In the genomic region with DNA sequence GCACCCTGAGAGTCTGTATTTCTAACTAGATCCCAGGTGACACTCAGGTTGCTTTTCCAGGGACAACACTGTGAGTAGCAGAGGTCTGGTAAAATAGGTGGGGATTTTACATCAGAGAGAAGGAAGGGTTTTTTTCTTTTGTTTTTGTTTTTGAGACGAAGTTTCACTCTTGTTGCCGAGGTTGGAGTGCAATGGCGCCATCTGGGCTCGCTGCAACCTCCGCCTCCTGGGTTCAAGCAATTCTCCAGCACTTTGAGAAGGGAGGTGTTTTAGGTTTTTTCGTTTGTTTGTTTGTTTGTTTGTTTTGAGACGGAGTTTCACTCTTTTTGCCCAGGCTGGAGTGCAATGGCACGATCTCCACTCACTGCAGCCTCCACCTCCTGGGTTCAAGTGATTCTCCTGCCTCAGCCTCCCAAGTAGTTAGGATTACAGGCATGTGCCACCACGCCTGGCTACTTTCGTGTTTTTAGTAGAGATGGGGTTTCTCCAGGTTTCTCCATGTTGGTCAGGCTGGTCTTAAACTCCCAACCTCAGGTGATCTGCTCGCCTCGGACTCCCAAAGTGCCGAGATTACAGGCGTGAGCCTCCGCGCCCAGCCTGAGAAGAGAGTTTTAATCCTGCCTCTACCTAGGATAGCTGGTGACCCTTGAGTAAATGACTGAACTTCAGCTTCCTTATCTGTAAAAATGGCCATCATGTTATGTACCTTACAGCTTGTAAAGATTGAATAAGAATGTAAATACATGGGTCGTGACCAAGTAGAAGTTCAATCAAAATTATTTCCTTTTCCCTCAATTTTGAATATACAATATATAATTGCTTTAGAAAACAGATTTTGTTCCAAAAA, we compare ENCODE assay signal across 20 cellular contexts.
"Had no signal": no experiment of that assay in that cellular context is flagged by ENCODE, and none has a peak within 500 bp of the region (broad histone marks: within the 10 kb centered on the region; RNA-seq: fewer than 3 reads in every experiment).

No MANE protein-coding gene starts in this region.

- H3K27ac Mint-ChIP-seq: activated naive CD8-positive, alpha-beta T cell treated with anti-CD3 and anti-CD28 coated beads, Interleukin-2, amount 50 U/mL, for 24 hours; activated T-helper 17 cell treated with anti-CD3 and anti-CD28 coated beads, Interleukin-2, amount 50 U/mL, for 72 hours; dendritic cell treated with granulocyte-macrophage colony-stimulating factor and Interleukin-4, amounts not matched to agents 40 ng/mL and 50 ng/mL, for 4 days had no signal

- H3K4me3 ChIP-seq: ascending aorta, heart right ventricle, right atrium auricular region, skin epidermis, tibial nerve, vagina had no signal

- H3K36me3 Mint-ChIP-seq: naive thymus-derived CD8-positive, alpha-beta T cell had no signal

- DNase-seq: activated CD4-positive, alpha-beta T cell treated with anti-CD3 and anti-CD28 coated beads, Interleukin-2, amount 50 U/mL, for 1 hour; activated naive CD4-positive, alpha-beta T cell treated with Interleukin-2 at 50 U/mL for 16 hours; activated naive CD8-positive, alpha-beta T cell treated with anti-CD3 and anti-CD28 coated beads, Interleukin-2, amount 50 U/mL, for 24 hours; activated T-cell treated with anti-CD3 and anti-CD28 coated beads for 4 hours; effector memory CD4-positive, alpha-beta T cell; heart right ventricle; mammary epithelial cell; naive thymus-derived CD8-positive, alpha-beta T cell; nucleus accumbens; stimulated activated CD4-positive, alpha-beta T cell treated with anti-CD3 and anti-CD28 coated beads, Interleukin-4, amount 100 ng/mL, for 24 hours; stimulated activated naive CD4-positive, alpha-beta T cell treated with Interleukin-2 at 50 U/mL for 16 hours; substantia nigra had no signal

- H3K9me3 Mint-ChIP-seq: activated naive CD8-positive, alpha-beta T cell treated with anti-CD3 and anti-CD28 coated beads, Interleukin-2, amount 50 U/mL, for 24 hours; dendritic cell treated with granulocyte-macrophage colony-stimulating factor and Interleukin-4, amounts not matched to agents 40 ng/mL and 50 ng/mL, for 4 days had no signal

- H3K4me3 Mint-ChIP-seq: activated naive CD8-positive, alpha-beta T cell treated with anti-CD3 and anti-CD28 coated beads, Interleukin-2, amount 50 U/mL, for 24 hours; activated T-helper 17 cell treated with anti-CD3 and anti-CD28 coated beads, Interleukin-2, amount 50 U/mL, for 72 hours; dendritic cell treated with granulocyte-macrophage colony-stimulating factor and Interleukin-4, amounts not matched to agents 40 ng/mL and 50 ng/mL, for 4 days; naive thymus-derived CD8-positive, alpha-beta T cell had no signal

- H3K4me1 Mint-ChIP-seq: activated naive CD8-positive, alpha-beta T cell treated with anti-CD3 and anti-CD28 coated beads, Interleukin-2, amount 50 U/mL, for 24 hours had no signal

- ATAC-seq: activated naive CD8-positive, alpha-beta T cell treated with anti-CD3 and anti-CD28 coated beads, Interleukin-2, amount 50 U/mL, for 24 hours; activated T-helper 17 cell treated with anti-CD3 and anti-CD28 coated beads, Interleukin-2, amount 50 U/mL, for 72 hours; heart right ventricle; naive thymus-derived CD8-positive, alpha-beta T cell had no signal

- H3K27me3 Mint-ChIP-seq: dendritic cell treated with granulocyte-macrophage colony-stimulating factor and Interleukin-4, amounts not matched to agents 40 ng/mL and 50 ng/mL, for 4 days had no signal

- H3K27ac ChIP-seq: ascending aorta, epithelial cell of prostate, heart right ventricle, right atrium auricular region, tibial nerve had no signal
